ENCODE assay signal across 8 cellular contexts in the genomic region with DNA sequence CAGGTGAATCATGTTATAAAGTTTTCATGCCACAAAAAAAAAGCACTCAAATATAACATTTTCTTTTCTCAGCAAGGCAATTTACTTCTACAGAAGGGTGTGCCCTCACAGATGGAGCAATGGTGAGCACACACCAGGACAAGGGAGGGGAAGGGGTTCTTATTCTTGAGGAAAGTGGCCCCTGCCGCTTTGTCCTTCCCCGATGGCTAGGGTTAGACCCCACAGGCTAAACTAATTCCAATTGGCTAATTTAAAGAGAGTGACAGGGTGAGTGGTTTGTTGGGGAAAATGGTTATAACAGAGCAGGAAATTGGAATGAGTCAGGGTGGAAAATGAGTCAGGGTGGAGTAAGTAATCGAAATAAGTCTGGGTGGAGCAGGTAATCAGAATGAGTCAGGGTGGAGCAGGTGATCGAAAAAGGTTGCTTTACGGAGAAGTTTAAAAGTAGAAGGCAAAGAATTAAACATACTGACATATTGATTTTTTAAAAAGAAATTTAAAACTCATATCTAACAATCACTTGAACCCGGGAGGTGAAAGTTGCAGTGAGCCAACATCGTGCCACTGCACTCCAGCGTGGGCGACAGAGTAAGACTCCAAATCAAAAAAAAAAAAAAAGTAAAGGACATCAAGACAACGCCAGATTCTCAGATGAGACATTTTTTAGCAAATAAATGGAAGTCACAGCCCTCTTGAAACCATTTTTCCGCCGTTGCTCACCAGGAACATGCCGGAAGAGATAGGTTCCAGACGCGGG. TPM values are rescaled to one million over a fixed set of nuclear protein-coding genes. Genes with fewer than 3 reads are reported as not detected.
A peak's percentile ranks its signal among the peaks of the same experiment; 100 is the strongest.
DNase-seq lines count a peak whose midpoint lies in the region; TF ChIP-seq lines count a peak whose summit lies in the region.

No MANE protein-coding gene starts in this region.

- peak overlapping the region; percentile 94 to 95 for H3K9ac ChIP-seq in mucosa of rectum (ENCODE audit: low read depth in 1 of 2, low read length in 2 of 2)

- no peak for TF ChIP-seq POLR2A in testis (IDR thresholded peaks at IDR 0.05)

- TF ChIP-seq CTCF in choroid plexus epithelial cell (conservative IDR thresholded peaks at IDR 0.05; ENCODE audit: low read depth, low read length): no peak
- no peak for TF ChIP-seq CTCF in testis (IDR thresholded peaks at IDR 0.05)
- no peak for TF ChIP-seq CTCF in GM10248 (IDR thresholded peaks at IDR 0.05; ENCODE audit: control extremely low read depth, extremely low read depth, low read depth, missing control alignments)

- H3K9me3 ChIP-seq in mucosa of rectum (ENCODE audit: control insufficient read depth in 2 of 2, low read length in 2 of 2): peaks cover 4 to 16% of the 10 kb centered on the region in 2 donors
- H3K9me3 ChIP-seq in testis: no peaks in the 10 kb centered on the region

- CTCF ChIA-PET in GM10248 (lab: Yijun Ruan, JAX): interaction anchor here (1.3 to 1.6 kb wide), 2 partner anchors 48 to 122 kb away, joined by 3 to 4 read pairs; no protein-coding TSS in a partner anchor

- H3K4me1 ChIP-seq in mucosa of rectum (ENCODE audit: control insufficient read depth in 2 of 2, insufficient read depth in 2 of 2, low read length in 2 of 2): peaks cover 0 to 4% of the 10 kb centered on the region in 2 donors
- H3K4me1 ChIP-seq in testis: no peaks in the 10 kb centered on the region

- peak overlapping the region; percentile 92 for H3K4me3 ChIP-seq in choroid plexus epithelial cell (ENCODE audit: low read depth, low read length)
- peak overlapping the region; percentile 93 to 95 for H3K4me3 ChIP-seq in mucosa of rectum (ENCODE audit: low read length in 2 of 2)
- H3K4me3 ChIP-seq in testis: peak overlapping the region; percentile 76 to 78

- DNase-seq in DMS53 (lab: John Stamatoyannopoulos, UW): peak; percentile 31
- no peak for DNase-seq in DMS53 treated with DMSO at 0.1 percent for 48 hours (lab: John Stamatoyannopoulos, UW; ENCODE audit: unreplicated experiment)
- peak; percentile 22 for DNase-seq in SW480 (ENCODE audit: low spot score)
- peak; percentile 2 for DNase-seq in choroid plexus epithelial cell (ENCODE audit: low read depth)
- DNase-seq in testis: no peak
- DNase-seq in GM10248 (ENCODE audit: extremely low spot score): no peak
- no peak for DNase-seq in retina

- intact Hi-C loops in testis (cut with DNase I; ENCODE audit: low total_unique reads): no loop called here

- WGBS in testis, 2 donors: 27 to 30% methylated on average over 15 of the region's 15 CpGs

- peak overlapping the region; percentile 97 for H3K27ac ChIP-seq in mucosa of rectum (ENCODE audit: low read depth in 2 of 2, low read length in 2 of 2)
- peak overlapping the region; percentile 95 to 96 for H3K27ac ChIP-seq in testis

- H3K36me3 ChIP-seq in mucosa of rectum (ENCODE audit: control insufficient read depth in 2 of 2, insufficient read depth in 2 of 2, low read length in 2 of 2) (peaks cover 11 to 21% of the 10 kb centered on the region in 2 donors), testis (ENCODE audit: low read depth, missing control alignments) (no peaks in the 10 kb centered on the region)

- POLR2A ChIA-PET in GM10248 (lab: Yijun Ruan, JAX): no interaction called here

- no peaks in the 10 kb centered on the region for H3K27me3 ChIP-seq in mucosa of rectum (ENCODE audit: control insufficient read depth in 2 of 2, insufficient read depth in 2 of 2, low read length in 2 of 2)
- no peaks in the 10 kb centered on the region for H3K27me3 ChIP-seq in testis

RNA-seq across cellular contexts. Expression of gene ZNF562, which starts 0.8 kb away (rescaled TPM):
- total RNA-seq in testis: 10 to 100 TPM; 16.9 to 17.4 TPM
- polyA plus RNA-seq in testis (ENCODE audit: insufficient read depth, low read depth, low replicate concordance): 7.4 TPM

RNA-seq across cellular contexts. Expression of gene ZNF561, which starts 53.1 kb away (rescaled TPM):
- total RNA-seq in testis: 10 to 100 TPM; 19.3 to 37.7 TPM
- 16.9 TPM for polyA plus RNA-seq in testis (ENCODE audit: insufficient read depth, low read depth, low replicate concordance)

Comparison
In these comparisons a context has a peak if more than half of its experiments do, and no peak if none do; other contexts are left out.
1. DNase-seq: peak in DMS53 (single experiment), SW480 (single experiment) and choroid plexus epithelial cell (single experiment); none in DMS53 treated with DMSO at 0.1 percent for 48 hours (single experiment), testis (single experiment), GM10248 (single experiment) and retina (single experiment).
2. Peak in every context shown above with its lines, with median percentiles within 50 percentile points of each other: H3K4me3 ChIP-seq.